8 cellular contexts compared by ENCODE assay signal in genomic region chr2:74690571-74690970, GRCh38. TPM values are rescaled to one million over a fixed set of nuclear protein-coding genes. Genes with fewer than 3 reads are reported as not detected.
DNase-seq lines count a peak whose midpoint lies in the region; ATAC-seq, FAIRE-seq and TF ChIP-seq lines count a peak whose summit lies in the region.

No MANE protein-coding gene starts in this region.

- no peaks in the 10 kb centered on the region for H3K4me1 ChIP-seq in mesendoderm (ENCODE audit: control insufficient read depth, low read depth, low read length)

- no peaks in the 10 kb centered on the region for H3K9me3 Mint-ChIP-seq in activated CD4-positive, alpha-beta T cell treated with anti-CD3 and anti-CD28 coated beads, Interleukin-2, amount 10 ng/mL, durations not matched to agents 7 days and 5 days
- H3K9me3 Mint-ChIP-seq in endothelial cell (ENCODE audit: unreplicated experiment) = no peaks in the 10 kb centered on the region

- H3K9ac ChIP-seq in mesendoderm (ENCODE audit: low read length) = no peak overlapping the region

- no peak overlapping the region for H2AK5ac ChIP-seq in mesendoderm (ENCODE audit: low read length)

- no peak overlapping the region for H2BK120ac ChIP-seq in mesendoderm (ENCODE audit: low read depth, low read length)

- no peak overlapping the region for H3K18ac ChIP-seq in mesendoderm (ENCODE audit: low read length)

- ATAC-seq in GM21390 (IDR thresholded peaks at IDR 0.05; ENCODE audit: unreplicated experiment) = peak; percentile 70

- H2BK15ac ChIP-seq in mesendoderm (replicated peaks; ENCODE audit: low read depth) = no peak overlapping the region

- no peaks in the 10 kb centered on the region for H3K79me1 ChIP-seq in mesendoderm (ENCODE audit: low read length)

- H3K4me1 Mint-ChIP-seq in activated CD4-positive, alpha-beta T cell treated with anti-CD3 and anti-CD28 coated beads, Interleukin-2, amount 10 ng/mL, durations not matched to agents 7 days and 5 days = no peaks in the 10 kb centered on the region
- peaks cover 12% of the 10 kb centered on the region for H3K4me1 Mint-ChIP-seq in endothelial cell (ENCODE audit: unreplicated experiment)

- H3K27ac ChIP-seq in mesendoderm (ENCODE audit: low read depth, low read length) = no peak overlapping the region

- H3K4me3 Mint-ChIP-seq in activated CD4-positive, alpha-beta T cell treated with anti-CD3 and anti-CD28 coated beads, Interleukin-2, amount 10 ng/mL, durations not matched to agents 7 days and 5 days = no peak overlapping the region
- no peak overlapping the region for H3K4me3 Mint-ChIP-seq in endothelial cell (ENCODE audit: unreplicated experiment)

- H3K4ac ChIP-seq in mesendoderm (ENCODE audit: low read depth, low read length) = no peak overlapping the region

- H4K8ac ChIP-seq in mesendoderm (ENCODE audit: low read depth, low read length) = no peak overlapping the region

- peak; percentile 80 for FAIRE-seq in RCC 7860 (lab: Jason Lieb, UNC)

- no CpG with 5 or more reads among the region's 4 CpGs for WGBS in mesendoderm (ENCODE audit: extremely low coverage, insufficient coverage, low lambda C conversion rate)

- H3K36me3 ChIP-seq in mesendoderm (ENCODE audit: control insufficient read depth, insufficient read depth, low read length) = no peaks in the 10 kb centered on the region

- H4K5ac ChIP-seq in mesendoderm (ENCODE audit: low read length) = no peak overlapping the region

- no peak overlapping the region for H3K56ac ChIP-seq in mesendoderm (ENCODE audit: low read length)

- CTCF ChIA-PET in activated CD4-positive, alpha-beta T cell treated with anti-CD3 and anti-CD28 coated beads, Interleukin-2, amount 10 ng/mL, durations not matched to agents 7 days and 5 days (lab: Charles Lee) = interaction anchor here (0.9 kb wide), 1 partner anchor 185 kb away, joined by 3 read pairs; no protein-coding TSS in a partner anchor

- H3K4me3 ChIP-seq in LNCaP clone FGC (ENCODE audit: low read depth, low read length) (no peak overlapping the region), mesendoderm (ENCODE audit: low read length) (no peak overlapping the region)

- no peaks in the 10 kb centered on the region for H3K36me3 Mint-ChIP-seq in activated CD4-positive, alpha-beta T cell treated with anti-CD3 and anti-CD28 coated beads, Interleukin-2, amount 10 ng/mL, durations not matched to agents 7 days and 5 days (ENCODE audit: low read depth)
- no peaks in the 10 kb centered on the region for H3K36me3 Mint-ChIP-seq in endothelial cell (ENCODE audit: low read depth, unreplicated experiment)

- no peak overlapping the region for H3K4me2 ChIP-seq in mesendoderm (ENCODE audit: low read length)

- H3K27me3 ChIP-seq in mesendoderm (ENCODE audit: insufficient read depth, low read length, poor library complexity) = no peaks in the 10 kb centered on the region

- H3K27ac Mint-ChIP-seq in activated CD4-positive, alpha-beta T cell treated with anti-CD3 and anti-CD28 coated beads, Interleukin-2, amount 10 ng/mL, durations not matched to agents 7 days and 5 days = no peak overlapping the region
- no peak overlapping the region for H3K27ac Mint-ChIP-seq in endothelial cell (ENCODE audit: unreplicated experiment)

- peak; percentile 57 for TF ChIP-seq CTCF in LNCaP clone FGC (IDR thresholded peaks at IDR 0.05; ENCODE audit: control insufficient read depth, extremely low read depth, insufficient read depth)
- peak; percentile 40 for TF ChIP-seq CTCF in endothelial cell (IDR thresholded peaks at IDR 0.05; ENCODE audit: unreplicated experiment)

- H3K27me3 Mint-ChIP-seq in activated CD4-positive, alpha-beta T cell treated with anti-CD3 and anti-CD28 coated beads, Interleukin-2, amount 10 ng/mL, durations not matched to agents 7 days and 5 days = peaks cover 4% of the 10 kb centered on the region
- no peaks in the 10 kb centered on the region for H3K27me3 Mint-ChIP-seq in endothelial cell (ENCODE audit: unreplicated experiment)

- H3K79me2 ChIP-seq in mesendoderm (ENCODE audit: control insufficient read depth, insufficient read depth, low read length) = no peaks in the 10 kb centered on the region

- POLR2A ChIA-PET in activated CD4-positive, alpha-beta T cell treated with anti-CD3 and anti-CD28 coated beads, Interleukin-2, amount 10 ng/mL, durations not matched to agents 7 days and 5 days (lab: Charles Lee) = no interaction called here

- H2BK5ac ChIP-seq in mesendoderm (ENCODE audit: low read length) = no peak overlapping the region

- no peak overlapping the region for H3K23ac ChIP-seq in mesendoderm (ENCODE audit: low read length)

- DNase-seq in activated CD4-positive, alpha-beta T cell treated with anti-CD3 and anti-CD28 coated beads, Interleukin-2, amount 10 ng/mL, durations not matched to agents 7 days and 5 days = peak; percentile 48
- no peak for DNase-seq in activated CD4-positive, alpha-beta T cell treated with anti-CD3 and anti-CD28 coated beads, Interleukin-2, amount 50 U/mL, for 4 hours
- DNase-seq in LNCaP clone FGC (ENCODE audit: low read depth) (peak; percentile 18), RCC 7860 (ENCODE audit: low spot score) (peak; percentile 61), endothelial cell (ENCODE audit: low spot score) (peak; percentile 57), mesendoderm (peak; percentile 63)
- no peak for DNase-seq in stimulated activated CD8-positive, alpha-beta memory T cell treated with anti-CD3 and anti-CD28 coated beads, Interleukin-4, amount 100 ng/mL, for 48 hours

RNA-seq across cellular contexts. Expression of gene SEMA4F, which starts 36.5 kb away (rescaled TPM):
- total RNA-seq in activated CD4-positive, alpha-beta T cell treated with anti-CD3 and anti-CD28 coated beads, Interleukin-2, amount 10 ng/mL, durations not matched to agents 7 days and 5 days = 1 to 10 TPM; 6.5 to 8.3 TPM
- total RNA-seq in endothelial cell (ENCODE audit: unreplicated experiment) = 9.4 TPM
- 1.0 TPM for polyA plus RNA-seq in mesendoderm (2013, experiment 1 of 2)
- polyA plus RNA-seq in mesendoderm (2013, experiment 2 of 2) = 1.4 TPM

RNA-seq across cellular contexts. Expression of gene M1AP, which starts 42.4 kb away (rescaled TPM):
- not detected for total RNA-seq in activated CD4-positive, alpha-beta T cell treated with anti-CD3 and anti-CD28 coated beads, Interleukin-2, amount 10 ng/mL, durations not matched to agents 7 days and 5 days
- total RNA-seq in endothelial cell (ENCODE audit: unreplicated experiment) = 0.74 TPM
- 2.0 TPM for polyA plus RNA-seq in mesendoderm (2013, experiment 1 of 2)
- polyA plus RNA-seq in mesendoderm (2013, experiment 2 of 2) = 2.0 TPM

Comparison
In these comparisons a context has a peak if more than half of its experiments do, and no peak if none do; other contexts are left out.
1. DNase-seq: peak in activated CD4-positive, alpha-beta T cell treated with anti-CD3 and anti-CD28 coated beads, Interleukin-2, amount 10 ng/mL, durations not matched to agents 7 days and 5 days (single experiment), LNCaP clone FGC (single experiment), RCC 7860 (single experiment), endothelial cell (single experiment) and mesendoderm (single experiment); none in activated CD4-positive, alpha-beta T cell treated with anti-CD3 and anti-CD28 coated beads, Interleukin-2, amount 50 U/mL, for 4 hours (0 of 2) and stimulated activated CD8-positive, alpha-beta memory T cell treated with anti-CD3 and anti-CD28 coated beads, Interleukin-4, amount 100 ng/mL, for 48 hours (single experiment).